29 cellular contexts compared by ENCODE assay signal in the genomic region with DNA sequence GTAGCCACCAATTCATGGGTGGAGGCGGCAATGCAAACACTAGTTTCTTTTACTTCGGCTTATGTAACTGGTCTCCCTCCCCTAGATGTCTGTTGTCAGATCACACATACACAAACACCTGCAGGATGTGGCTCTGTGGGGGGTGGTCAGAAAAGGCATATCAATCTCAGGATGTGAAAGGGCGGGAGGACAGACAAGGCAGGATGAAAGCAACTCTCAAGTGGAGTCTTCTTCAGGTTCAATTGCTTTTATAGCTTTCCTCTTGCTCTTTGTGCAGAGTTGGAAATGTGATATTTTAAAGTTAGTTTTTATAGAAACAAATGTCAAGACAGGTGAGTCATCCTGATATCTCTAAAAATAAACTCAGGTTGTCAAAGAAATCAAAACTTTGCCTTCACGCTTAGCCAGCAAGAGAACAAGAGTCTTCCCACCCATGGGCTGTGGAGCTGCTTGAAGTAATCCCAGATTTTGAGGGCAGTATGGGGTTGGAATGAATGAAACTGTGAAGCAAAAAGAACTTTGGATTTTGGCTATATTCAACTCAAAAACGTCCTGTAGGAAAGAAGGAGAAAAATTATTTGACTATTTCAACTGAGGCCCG.
DNase-seq lines count a peak whose midpoint lies in the region; TF ChIP-seq lines count a peak whose summit lies in the region.
"Had no signal": no experiment of that assay in that cellular context is flagged by ENCODE, and none has a peak within 500 bp of the region (broad histone marks: within the 10 kb centered on the region; RNA-seq: fewer than 3 reads in every experiment).

No MANE protein-coding gene starts in this region.

- H3K4me3 ChIP-seq in HEK293 (ENCODE audit: low read depth, low read length) (no peak overlapping the region), NT2/D1 (ENCODE audit: insufficient read length, low read depth) (no peak overlapping the region), spleen (no peak overlapping the region)
- H3K4me3 ChIP-seq: ascending aorta, coronary artery, HAP-1, heart left ventricle, K562, prostate gland, SK-N-MC, thoracic aorta, uterus had no signal

- TF ChIP-seq POLR2A in spleen (IDR thresholded peaks at IDR 0.05) = no peak

- H3K27me3 ChIP-seq in NT2/D1 (ENCODE audit: insufficient read depth, insufficient read length) (no peaks in the 10 kb centered on the region), spleen (replicated peaks in 1 of 7) (no peaks in the 10 kb centered on the region)
- H3K27me3 ChIP-seq: ascending aorta, foreskin keratinocyte, heart left ventricle, uterus had no signal

- H3K27ac ChIP-seq in HEK293 (ENCODE audit: extremely low read depth, low read depth, low read length) = no peak overlapping the region
- no peak overlapping the region for H3K27ac ChIP-seq in spleen
- H3K27ac ChIP-seq: ascending aorta, coronary artery, foreskin keratinocyte, heart left ventricle, prostate gland, SK-N-MC, thoracic aorta, uterus had no signal

- no peak overlapping the region for H3K9ac ChIP-seq in NT2/D1 (ENCODE audit: insufficient read length, low read depth)

- POLR2A ChIA-PET in HEK293 (lab: Yijun Ruan, JAX) = interaction anchor here (0.7 kb wide), 1 partner anchor 34 kb away, joined by 4 read pairs; no protein-coding TSS in a partner anchor

- TF ChIP-seq CTCF in HEK293 (tag by site-specific recombination; IDR thresholded peaks at IDR 0.05) (no peak), spleen (IDR thresholded peaks at IDR 0.05 in 8 of 11, conservative IDR thresholded peaks at IDR 0.05 in 3 of 11) (no peak)

- peak; percentile 65 for DNase-seq in NCI-H1417 treated with DMSO at 0.1 percent for 48 hours (lab: John Stamatoyannopoulos, UW)
- peak; percentile 6 for DNase-seq in NT2/D1 (ENCODE audit: low read depth, low spot score)
- peak; percentile 33 for DNase-seq in iPS-NIHi7 (ENCODE audit: extremely low spot score)
- DNase-seq in COLO668 (lab: John Stamatoyannopoulos, UW; ENCODE audit: unreplicated experiment) = no peak
- DNase-seq in spleen = no peak
- DNase-seq in SHP77 (lab: John Stamatoyannopoulos, UW) = no peak
- DNase-seq: activated CD4-positive, alpha-beta T cell treated with anti-CD3 and anti-CD28 coated beads for 36 hours; activated CD8-positive, alpha-beta memory T cell treated with anti-CD3 and anti-CD28 coated beads for 24 hours; activated effector memory CD4-positive, alpha-beta T cell treated with anti-CD3 and anti-CD28 coated beads, Interleukin-2, amount 50 U/mL, for 16 hours; activated naive CD8-positive, alpha-beta T cell treated with anti-CD3 and anti-CD28 coated beads for 36 hours; Calu3; effector memory CD4-positive, alpha-beta T cell; foreskin keratinocyte; heart left ventricle; midbrain; naive thymus-derived CD8-positive, alpha-beta T cell; NCI-H1436; NCI-H526; stimulated activated CD4-positive, alpha-beta T cell treated with anti-CD3 and anti-CD28 coated beads, Interleukin-15, amount 100 ng/mL, for 24 hours; T-helper 17 cell; uterus had no signal

- H3K9me3 ChIP-seq in HEK293 (ENCODE audit: control insufficient read depth, insufficient read depth, low read depth, low read length) (no peaks in the 10 kb centered on the region), NT2/D1 (ENCODE audit: insufficient read depth, low read length) (no peaks in the 10 kb centered on the region), spleen (peaks cover 0 to 10% (median 0%) of the 10 kb centered on the region in 8 donors)
- H3K9me3 ChIP-seq: ascending aorta, HAP-1, heart left ventricle, prostate gland, thoracic aorta, uterus had no signal

- intact Hi-C loops in spleen (cut with DNase I; ENCODE audit: low total_unique reads) = no loop called here

- CTCF ChIA-PET in HEK293 (lab: Yijun Ruan, JAX) = interaction anchor here (0.8 to 1.2 kb wide), 2 partner anchors 24 to 25 kb away, joined by 3 to 8 read pairs; no protein-coding TSS in a partner anchor

- H3K4me1 ChIP-seq in HEK293 (ENCODE audit: control insufficient read depth, insufficient read depth, low read length) (no peaks in the 10 kb centered on the region), NT2/D1 (ENCODE audit: insufficient read depth, insufficient read length) (no peaks in the 10 kb centered on the region), spleen (no peaks in the 10 kb centered on the region)
- H3K4me1 ChIP-seq: ascending aorta, foreskin keratinocyte, HAP-1, heart left ventricle, prostate gland, uterus had no signal

- WGBS in spleen, 5 donors = 68 to 78% (median 77%) methylated on average over 6 of the region's 6 CpGs

- H3K36me3 ChIP-seq in HEK293 (ENCODE audit: control insufficient read depth in 2 of 2, insufficient read depth in 1 of 2, low read length in 2 of 2) (no peaks in the 10 kb centered on the region), NT2/D1 (ENCODE audit: insufficient read depth, insufficient read length, low read length) (no peaks in the 10 kb centered on the region), spleen (no peaks in the 10 kb centered on the region)
- H3K36me3 ChIP-seq: ascending aorta, HAP-1, heart left ventricle, prostate gland, thoracic aorta, uterus had no signal

TF ChIP-seq in HEK293, 187 proteins besides CTCF, POLR2A, EP300 and RAD21:
- TF ChIP-seq, protein P1, sequence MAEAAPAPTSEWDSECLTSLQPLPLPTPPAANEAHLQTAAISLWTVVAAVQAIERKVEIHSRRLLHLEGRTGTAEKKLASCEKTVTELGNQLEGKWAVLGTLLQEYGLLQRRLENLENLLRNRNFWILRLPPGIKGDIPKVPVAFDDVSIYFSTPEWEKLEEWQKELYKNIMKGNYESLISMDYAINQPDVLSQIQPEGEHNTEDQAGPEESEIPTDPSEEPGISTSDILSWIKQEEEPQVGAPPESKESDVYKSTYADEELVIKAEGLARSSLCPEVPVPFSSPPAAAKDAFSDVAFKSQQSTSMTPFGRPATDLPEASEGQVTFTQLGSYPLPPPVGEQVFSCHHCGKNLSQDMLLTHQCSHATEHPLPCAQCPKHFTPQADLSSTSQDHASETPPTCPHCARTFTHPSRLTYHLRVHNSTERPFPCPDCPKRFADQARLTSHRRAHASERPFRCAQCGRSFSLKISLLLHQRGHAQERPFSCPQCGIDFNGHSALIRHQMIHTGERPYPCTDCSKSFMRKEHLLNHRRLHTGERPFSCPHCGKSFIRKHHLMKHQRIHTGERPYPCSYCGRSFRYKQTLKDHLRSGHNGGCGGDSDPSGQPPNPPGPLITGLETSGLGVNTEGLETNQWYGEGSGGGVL (tag by site-specific recombination; IDR thresholded peaks at IDR 0.05) = 0 out of 2 replicates have a peak, but pooled peaks have one; percentile 13
- TF ChIP-seq SETDB1 (IDR thresholded peaks at IDR 0.05; ENCODE audit: insufficient read length, low read length) = no peak
- peak; percentile 45; the same call in 1 of the 2 replicates for TF ChIP-seq GLIS1 (tag by site-specific recombination; IDR thresholded peaks at IDR 0.05)
- TF ChIP-seq KLF8 (tag by site-specific recombination; IDR thresholded peaks at IDR 0.05) = peak; percentile 58; the same call in 1 of the 2 replicates
- peak; percentile 95 for TF ChIP-seq TCF7L2 (IDR thresholded peaks at IDR 0.05; ENCODE audit: borderline replicate concordance, low read depth, low read length)

Comparison
In these comparisons a context has a peak if more than half of its experiments do, and no peak if none do; other contexts are left out.
1. DNase-seq: peak in NCI-H1417 treated with DMSO at 0.1 percent for 48 hours (single experiment), NT2/D1 (single experiment) and iPS-NIHi7 (single experiment); none in COLO668 (single experiment), spleen (single experiment) and SHP77 (0 of 2).